Comparison of ENCODE assay signal across 8 cellular contexts in the genomic region with DNA sequence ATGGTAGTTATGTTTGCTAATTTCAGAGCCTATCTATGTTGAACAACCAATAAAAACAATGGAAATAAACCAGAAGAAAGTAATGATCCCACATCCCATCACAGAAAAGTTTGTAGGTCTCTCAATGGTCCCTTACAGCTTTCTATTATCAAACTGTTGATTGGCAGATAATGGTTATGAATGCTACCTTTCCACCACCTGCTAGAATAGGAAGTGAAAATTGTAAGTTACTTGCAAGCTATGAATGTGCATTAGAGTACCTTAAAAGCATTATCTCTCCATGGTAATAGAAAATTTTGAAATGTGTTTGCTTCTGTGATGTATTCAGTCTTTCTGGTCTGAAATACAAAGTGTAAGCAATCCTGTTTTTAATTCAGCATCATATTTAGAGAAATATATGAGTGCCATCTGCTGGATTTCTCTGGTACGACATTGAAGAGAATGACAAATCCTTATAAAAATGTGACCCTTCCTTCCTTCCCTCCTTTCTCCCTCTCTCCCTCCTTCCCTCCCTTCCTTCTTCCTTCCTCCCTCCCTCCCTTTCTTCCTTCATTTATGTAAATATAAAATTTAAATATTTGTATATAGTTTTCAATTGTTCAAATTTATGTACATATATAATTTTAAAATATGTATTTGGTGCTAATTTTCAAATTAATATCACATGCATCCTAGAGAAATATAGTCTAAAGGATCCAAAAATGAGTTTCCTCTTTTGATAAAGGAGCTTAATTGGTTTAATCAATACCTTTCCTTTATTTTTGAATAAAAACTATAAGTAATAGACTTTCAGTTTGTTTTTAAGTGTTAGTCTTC. TPM values are rescaled to one million over a fixed set of nuclear protein-coding genes. Genes with fewer than 3 reads are reported as not detected.
DNase-seq lines count a peak whose midpoint lies in the region; ATAC-seq, FAIRE-seq and TF ChIP-seq lines count a peak whose summit lies in the region.

No MANE protein-coding gene starts in this region.

- H3K4me3 ChIP-seq in pancreas = no peak overlapping the region

- no peaks in the 10 kb centered on the region for H3K4me1 ChIP-seq in pancreas

- H3K27me3 ChIP-seq in pancreas = no peaks in the 10 kb centered on the region

- peak; percentile 73 for TF ChIP-seq CTCF in C4-2B (conservative IDR thresholded peaks at IDR 0.05)
- TF ChIP-seq CTCF in pancreas (IDR thresholded peaks at IDR 0.05) = peak in 3 of 4 donors; percentile 24 to 42 (median 37)

- DNase-seq in NCI-H2171 treated with DMSO at 0.1 percent for 48 hours (lab: John Stamatoyannopoulos, UW) = peak; percentile 30
- peak; percentile 57 for DNase-seq in dermis blood vessel endothelial cell
- no peak for DNase-seq in pancreas
- DNase-seq in caudate nucleus (lab: John Stamatoyannopoulos, UW) = no peak
- DNase-seq in ecto neural progenitor cell (ENCODE audit: low spot score) = no peak

- ATAC-seq in GM21390 (IDR thresholded peaks at IDR 0.05; ENCODE audit: unreplicated experiment) (peak; percentile 50), pancreas (peak in 3 of 4 donors; percentile 61 to 67 (median 65)), esophagus mucosa (no peak)

- H3K9me3 ChIP-seq in pancreas = no peaks in the 10 kb centered on the region

- FAIRE-seq in pancreas (lab: Jason Lieb, UNC) = peak; percentile 57

- WGBS in pancreas, 2 donors = 0 to 2% methylated on average over 1 of the region's 1 CpG

- H3K27ac ChIP-seq in C4-2B (no peak overlapping the region), pancreas (no peak overlapping the region), caudate nucleus (ENCODE audit: low read depth, low read length) (no peak overlapping the region)

- no peaks in the 10 kb centered on the region for H3K36me3 ChIP-seq in pancreas

- intact Hi-C loops in pancreas (cut with DNase I) = loop anchor here in 1 of 3 donors (10.0 kb wide), 1 partner anchor 1031 kb away; no protein-coding TSS in a partner anchor

RNA-seq across cellular contexts. Expression of gene PNLIPRP3, which starts 41.4 kb away (rescaled TPM):
- under 0.01 TPM in 1 of 2 replicates, not detected in the other for total RNA-seq in dermis blood vessel endothelial cell
- under 1 TPM in 2 of 6 donors, not detected in 4; 0.09 to 0.32 TPM for total RNA-seq in pancreas
- polyA plus RNA-seq in pancreas = not detected
- total RNA-seq in esophagus mucosa = 1.2 TPM

Comparison
In these comparisons a context has a peak if more than half of its experiments do, and no peak if none do; other contexts are left out.
1. DNase-seq: peak in NCI-H2171 treated with DMSO at 0.1 percent for 48 hours (single experiment) and dermis blood vessel endothelial cell (single experiment); none in pancreas (0 of 6), caudate nucleus (0 of 61) and ecto neural progenitor cell (single experiment).